11 cellular contexts compared by ENCODE assay signal in genomic region chr5:171310816-171311697, GRCh38. TPM values are rescaled to one million over a fixed set of nuclear protein-coding genes. Genes with fewer than 3 reads are reported as not detected.
A peak's percentile ranks its signal among the peaks of the same experiment; 100 is the strongest.
DNase-seq lines count a peak whose midpoint lies in the region; ATAC-seq and TF ChIP-seq lines count a peak whose summit lies in the region.
"Had no signal": no experiment of that assay in that cellular context is flagged by ENCODE, and none has a peak within 500 bp of the region (broad histone marks: within the 10 kb centered on the region; RNA-seq: fewer than 3 reads in every experiment).

No MANE protein-coding gene starts in this region.

- peaks cover 85% of the 10 kb centered on the region for H3K27me3 ChIP-seq in mammary epithelial cell (ENCODE audit: insufficient read depth, low read length)
- H3K27me3 ChIP-seq in breast epithelium = peaks cover 20 to 100% of the 10 kb centered on the region in 2 donors
- H3K27me3 ChIP-seq in thoracic aorta (replicated peaks; ENCODE audit: insufficient read depth) = peaks cover 16% of the 10 kb centered on the region

- no peaks in the 10 kb centered on the region for H3K79me2 ChIP-seq in mammary epithelial cell (ENCODE audit: insufficient read depth, low read length)

- 3% methylated on average over 19 of the region's 78 CpGs for WGBS in mammary epithelial cell (ENCODE audit: low coverage, missing lambda C conversion rate)

- H3K4me1 ChIP-seq in mammary epithelial cell (ENCODE audit: insufficient read depth, low read length) (peaks cover 4% of the 10 kb centered on the region), breast epithelium (peaks cover 4 to 6% of the 10 kb centered on the region in 2 donors), thoracic aorta (ENCODE audit: control insufficient read depth in 1 of 2, low read depth in 2 of 2) (peaks cover 24 to 61% of the 10 kb centered on the region in 2 donors)

- H3K36me3 ChIP-seq in mammary epithelial cell (ENCODE audit: insufficient read depth, low read length) (no peaks in the 10 kb centered on the region), breast epithelium (no peaks in the 10 kb centered on the region), thoracic aorta (no peaks in the 10 kb centered on the region)
- H3K36me3 ChIP-seq: prostate gland had no signal

- dilution Hi-C loops in mammary epithelial cell (cut with HindIII; ENCODE audit: low sequenced_read_pairs) = no loop called here

- no TSS peak for BruUV-seq in mammary epithelial cell (replicated peaks; lab: Mats Ljungman, UMichigan)

- no peak overlapping the region for H3K4me2 ChIP-seq in mammary epithelial cell (ENCODE audit: insufficient read depth, low read depth, low read length)

- H3K36me3 Mint-ChIP-seq in T-helper 2 cell treated with Interferon-gamma antibody and Interleukin-4, amounts not matched to agents 5 μg/mL and 100 μg/mL, for 36 hours (ENCODE audit: low read depth) = peaks cover 3% of the 10 kb centered on the region

- H3K9me3 Mint-ChIP-seq in T-helper 2 cell treated with Interferon-gamma antibody and Interleukin-4, amounts not matched to agents 5 μg/mL and 100 μg/mL, for 36 hours = no peaks in the 10 kb centered on the region

- peaks cover 4% of the 10 kb centered on the region for H4K20me1 ChIP-seq in mammary epithelial cell (ENCODE audit: insufficient read depth, low read length)

- DNase-seq in mammary epithelial cell (peak; percentile 23), breast epithelium (ENCODE audit: low spot score in 2 of 2) (no peak), iPS-NIHi7 (ENCODE audit: extremely low spot score) (peak; percentile 65), thoracic aorta (ENCODE audit: low spot score) (no peak), SHP77 (lab: John Stamatoyannopoulos, UW) (no peak), SK-N-DZ (ENCODE audit: low spot score) (no peak)
- no peak for DNase-seq in T-helper 2 cell treated with Interferon-gamma antibody and Interleukin-4, amounts not matched to agents 5 μg/mL and 100 μg/mL, for 36 hours (ENCODE audit: low spot score)
- DNase-seq: effector CD4-positive, alpha-beta T cell had no signal

- H3K27me3 Mint-ChIP-seq in T-helper 2 cell treated with Interferon-gamma antibody and Interleukin-4, amounts not matched to agents 5 μg/mL and 100 μg/mL, for 36 hours (ENCODE audit: low read depth) = peaks cover 68% of the 10 kb centered on the region

- CTCF ChIA-PET in mammary epithelial cell (lab: Charles Lee; ENCODE audit: low non-redundant PET) = no interaction called here

- H3K9ac ChIP-seq in mammary epithelial cell (ENCODE audit: insufficient read depth, low read length) = no peak overlapping the region

- intact Hi-C loops in mammary epithelial cell (cut with micrococcal nuclease) (no loop called here), breast epithelium (cut with DNase I; ENCODE audit: low total_unique reads) (no loop called here)

- no peak overlapping the region for H3K4me3 Mint-ChIP-seq in T-helper 2 cell treated with Interferon-gamma antibody and Interleukin-4, amounts not matched to agents 5 μg/mL and 100 μg/mL, for 36 hours

- H3K4me3 ChIP-seq in mammary epithelial cell (replicated peaks in 1 of 3; ENCODE audit: insufficient read depth in 1 of 3, low read depth in 2 of 3, low read length in 3 of 3) (no peak overlapping the region), breast epithelium (peak overlapping the region in 1 of 3 donors; percentile 58), thoracic aorta (peak overlapping the region; percentile 61)
- H3K4me3 ChIP-seq: prostate gland had no signal

- ATAC-seq in thoracic aorta (ENCODE audit: insufficient number of reproducible peaks, low FRiP score, low read depth) = no peak
- no peak for ATAC-seq in GM19395 (IDR thresholded peaks at IDR 0.05; ENCODE audit: unreplicated experiment)

- in situ Hi-C loops in mammary epithelial cell (cut with MboI; ENCODE audit: low sequenced_read_pairs in 2 of 2) = no loop called here

- no peak for TF ChIP-seq CTCF in mammary epithelial cell (conservative IDR thresholded peaks at IDR 0.05 in 1 of 2, IDR thresholded peaks at IDR 0.05 in 1 of 2; ENCODE audit: extremely low read depth in 1 of 2, insufficient read depth in 1 of 2, low read depth in 1 of 2, low read length in 2 of 2)
- no peak for TF ChIP-seq CTCF in breast epithelium (IDR thresholded peaks at IDR 0.05)
- no peak for TF ChIP-seq CTCF in thoracic aorta (IDR thresholded peaks at IDR 0.05)

- no peak overlapping the region for H2AFZ ChIP-seq in mammary epithelial cell (ENCODE audit: low read depth, low read length)

- no peak for TF ChIP-seq POLR2A in breast epithelium (IDR thresholded peaks at IDR 0.05)

- H3K4me1 Mint-ChIP-seq in T-helper 2 cell treated with Interferon-gamma antibody and Interleukin-4, amounts not matched to agents 5 μg/mL and 100 μg/mL, for 36 hours (ENCODE audit: low read depth) = peaks cover 10% of the 10 kb centered on the region

- no peaks in the 10 kb centered on the region for H3K9me3 ChIP-seq in mammary epithelial cell (replicated peaks; ENCODE audit: insufficient read depth, low read length)
- H3K9me3 ChIP-seq in breast epithelium = no peaks in the 10 kb centered on the region
- H3K9me3 ChIP-seq in thoracic aorta = no peaks in the 10 kb centered on the region
- H3K9me3 ChIP-seq: prostate gland, SK-N-SH had no signal

- peak overlapping the region; percentile 78 for H3K27ac Mint-ChIP-seq in T-helper 2 cell treated with Interferon-gamma antibody and Interleukin-4, amounts not matched to agents 5 μg/mL and 100 μg/mL, for 36 hours

- H3K27ac ChIP-seq in mammary epithelial cell (ENCODE audit: insufficient read depth, low read depth, low read length) (no peak overlapping the region), breast epithelium (no peak overlapping the region), thoracic aorta (no peak overlapping the region)
- H3K27ac ChIP-seq: prostate gland had no signal

RNA-seq across cellular contexts. Expression of gene TLX3, which starts 2.0 kb away (rescaled TPM):
- total RNA-seq in mammary epithelial cell = not detected
- not detected for polyA plus RNA-seq in mammary epithelial cell
- not detected for polyA minus RNA-seq in mammary epithelial cell
- total RNA-seq in breast epithelium = not detected
- total RNA-seq in thoracic aorta = not detected
- 18.4 and 23.8 TPM in 2 replicates for polyA plus RNA-seq in SK-N-DZ (2014; cell fraction: cytosol; rRNA removed)
- 7.7 and 13.6 TPM in 2 replicates for polyA plus RNA-seq in SK-N-DZ (2014; cell fraction: nucleus; rRNA removed)
- total RNA-seq: prostate gland had no signal

Comparison
In these comparisons a context has a peak if more than half of its experiments do, and no peak if none do; other contexts are left out.
1. DNase-seq: peak in mammary epithelial cell (single experiment) and iPS-NIHi7 (single experiment); none in breast epithelium (0 of 2), T-helper 2 cell treated with Interferon-gamma antibody and Interleukin-4, amounts not matched to agents 5 μg/mL and 100 μg/mL, for 36 hours (single experiment), thoracic aorta (single experiment), SHP77 (0 of 2) and SK-N-DZ (single experiment).